ENCODE assay signal across 23 cellular contexts in the genomic region with DNA sequence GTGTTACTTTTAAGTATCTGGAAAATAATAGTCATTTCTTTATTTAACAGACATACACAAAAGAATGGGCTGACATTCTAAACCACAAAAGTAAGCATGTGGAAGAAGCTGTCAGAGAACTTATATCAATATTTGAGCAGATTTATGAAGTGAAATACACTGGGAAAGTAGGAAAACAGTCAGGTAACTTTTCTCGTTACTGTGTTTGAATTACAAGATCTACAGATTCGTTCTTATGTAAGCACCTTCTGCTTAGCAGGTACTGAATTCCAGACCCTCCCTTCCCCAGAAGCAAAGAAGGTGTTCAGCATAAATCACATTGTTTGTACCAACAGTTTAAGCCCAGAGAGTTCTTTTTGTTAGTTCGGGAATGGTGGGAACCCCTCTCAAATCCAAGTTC.
"Had no signal": no experiment of that assay in that cellular context is flagged by ENCODE, and none has a peak within 500 bp of the region (broad histone marks: within the 10 kb centered on the region; RNA-seq: fewer than 3 reads in every experiment).

No MANE protein-coding gene starts in this region.

- DNase-seq: IMR-90, Karpas-422, KG1, MM.1S, NCI-H1092 treated with DMSO at 0.1 percent for 48 hours, NCI-H1436, NCI-H187, NCI-H2029, NCI-H2081 treated with DMSO at 0.1 percent for 48 hours, NCI-H2171, NCI-H226, NCI-H446, NCI-H510A, NCI-H524 treated with DMSO at 0.1 percent for 48 hours, NCI-H69, NCI-H774, SHP77, SK-N-SH, SW 1271, T-cell had no signal

- H3K4me1 Mint-ChIP-seq: T-cell had no signal

- H3K9ac ChIP-seq: SK-N-SH had no signal

- ATAC-seq: HepG2, Panc1, T-cell had no signal

- H3K9me2 ChIP-seq: SK-N-SH had no signal

- H3K9me3 Mint-ChIP-seq: T-cell had no signal

- H3K4me3 Mint-ChIP-seq: T-cell had no signal

- H3K27ac ChIP-seq: RWPE1 had no signal

- H3K27ac Mint-ChIP-seq: T-cell had no signal

- H3K9me3 ChIP-seq: SK-N-SH had no signal

- H3K4me2 ChIP-seq: SK-N-SH had no signal

- H3K36me3 Mint-ChIP-seq: T-cell had no signal
